1 cellular context compared by ENCODE assay signal in the genomic region with DNA sequence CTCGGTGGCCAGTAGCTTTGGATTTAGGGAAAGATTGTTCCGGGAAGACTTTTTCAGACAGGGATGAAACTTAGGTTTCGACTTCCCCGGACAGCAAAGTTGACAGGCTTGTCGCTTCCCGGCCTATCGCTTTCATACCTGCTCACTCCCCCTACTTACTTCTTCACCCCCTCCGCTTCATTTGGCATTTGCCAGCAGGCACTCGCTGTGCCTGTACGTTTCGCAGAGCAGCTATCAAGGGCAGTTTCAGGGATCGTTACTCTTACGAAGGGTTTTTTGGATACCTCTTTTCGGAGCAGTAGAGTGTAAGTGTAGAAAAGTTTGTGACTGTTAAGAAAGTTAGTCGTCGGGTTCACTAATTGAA.
TF ChIP-seq lines count a peak whose summit lies in the region.

No MANE protein-coding gene starts in this region.

TF ChIP-seq in HepG2, 621 proteins besides CTCF, POLR2A, EP300 and RAD21:
- no peak for TF ChIP-seq FUBP1 (CRISPR knock-in tag; IDR thresholded peaks at IDR 0.05; ENCODE audit: borderline replicate concordance)
- TF ChIP-seq MIXL1 (CRISPR knock-in tag; IDR thresholded peaks at IDR 0.05): no peak
- TF ChIP-seq CBX5 (CRISPR knock-in tag; IDR thresholded peaks at IDR 0.05; ENCODE audit: borderline replicate concordance): no peak
- 0 out of 2 replicates have a peak, but pooled peaks have one; percentile 4 for TF ChIP-seq KDM4B (CRISPR knock-in tag; IDR thresholded peaks at IDR 0.05)
- no peak for TF ChIP-seq ZSCAN20 (CRISPR knock-in tag; IDR thresholded peaks at IDR 0.05; ENCODE audit: borderline replicate concordance)
- TF ChIP-seq SIN3A (IDR thresholded peaks at IDR 0.05; ENCODE audit: borderline replicate concordance, low read depth, low read length): no peak; the same call in 1 of the 2 replicates
- TF ChIP-seq, protein P1, sequence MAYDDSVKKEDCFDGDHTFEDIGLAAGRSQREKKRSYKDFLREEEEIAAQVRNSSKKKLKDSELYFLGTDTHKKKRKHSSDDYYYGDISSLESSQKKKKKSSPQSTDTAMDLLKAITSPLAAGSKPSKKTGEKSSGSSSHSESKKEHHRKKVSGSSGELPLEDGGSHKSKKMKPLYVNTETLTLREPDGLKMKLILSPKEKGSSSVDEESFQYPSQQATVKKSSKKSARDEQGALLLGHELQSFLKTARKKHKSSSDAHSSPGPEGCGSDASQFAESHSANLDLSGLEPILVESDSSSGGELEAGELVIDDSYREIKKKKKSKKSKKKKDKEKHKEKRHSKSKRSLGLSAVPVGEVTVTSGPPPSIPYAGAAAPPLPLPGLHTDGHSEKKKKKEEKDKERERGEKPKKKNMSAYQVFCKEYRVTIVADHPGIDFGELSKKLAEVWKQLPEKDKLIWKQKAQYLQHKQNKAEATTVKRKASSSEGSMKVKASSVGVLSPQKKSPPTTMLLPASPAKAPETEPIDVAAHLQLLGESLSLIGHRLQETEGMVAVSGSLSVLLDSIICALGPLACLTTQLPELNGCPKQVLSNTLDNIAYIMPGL (CRISPR knock-in tag; IDR thresholded peaks at IDR 0.05; ENCODE audit: borderline replicate concordance in 1 of 2, low read depth in 1 of 2): 0 out of 4 replicates have a peak, but pooled peaks of 1 of the 2 experiments have one; percentile 7
- TF ChIP-seq ZNF292 (CRISPR knock-in tag; IDR thresholded peaks at IDR 0.05; ENCODE audit: borderline replicate concordance, low read depth): 0 out of 2 replicates have a peak, but pooled peaks have one; percentile 18
- no peak for TF ChIP-seq ZNF225 (CRISPR knock-in tag; IDR thresholded peaks at IDR 0.05)
- TF ChIP-seq ZNF777 (CRISPR knock-in tag; IDR thresholded peaks at IDR 0.05): 0 out of 2 replicates have a peak, but pooled peaks have one; percentile 11
- TF ChIP-seq ZNF275 (CRISPR knock-in tag; IDR thresholded peaks at IDR 0.05; ENCODE audit: borderline replicate concordance): no peak
- peak; percentile 19; the same call in 1 of the 2 replicates for TF ChIP-seq TGIF2 (CRISPR knock-in tag; IDR thresholded peaks at IDR 0.05)
- TF ChIP-seq KMT2A (CRISPR knock-in tag; IDR thresholded peaks at IDR 0.05): peak; percentile 6; the same call in 1 of the 2 replicates
- no peak for TF ChIP-seq SSRP1 (CRISPR knock-in tag; IDR thresholded peaks at IDR 0.05)
- no peak for TF ChIP-seq POLR2G (IDR thresholded peaks at IDR 0.05; ENCODE audit: low read depth, low read length)
- no peak for TF ChIP-seq ZFX (CRISPR knock-in tag; IDR thresholded peaks at IDR 0.05; ENCODE audit: low read depth)
- no peak for TF ChIP-seq MAFG (CRISPR knock-in tag; IDR thresholded peaks at IDR 0.05)
- no peak for TF ChIP-seq SRSF4 (IDR thresholded peaks at IDR 0.05; ENCODE audit: low read depth, low read length, poor library complexity, severe bottlenecking)
- TF ChIP-seq ZNF841 (CRISPR knock-in tag; IDR thresholded peaks at IDR 0.05; ENCODE audit: borderline replicate concordance): no peak
- TF ChIP-seq SNAPC4 (CRISPR knock-in tag; IDR thresholded peaks at IDR 0.05): no peak
- TF ChIP-seq ZMYM3 (CRISPR knock-in tag; IDR thresholded peaks at IDR 0.05): no peak
- TF ChIP-seq NFIC (IDR thresholded peaks at IDR 0.05; ENCODE audit: low read length): no peak
- TF ChIP-seq, protein P2, sequence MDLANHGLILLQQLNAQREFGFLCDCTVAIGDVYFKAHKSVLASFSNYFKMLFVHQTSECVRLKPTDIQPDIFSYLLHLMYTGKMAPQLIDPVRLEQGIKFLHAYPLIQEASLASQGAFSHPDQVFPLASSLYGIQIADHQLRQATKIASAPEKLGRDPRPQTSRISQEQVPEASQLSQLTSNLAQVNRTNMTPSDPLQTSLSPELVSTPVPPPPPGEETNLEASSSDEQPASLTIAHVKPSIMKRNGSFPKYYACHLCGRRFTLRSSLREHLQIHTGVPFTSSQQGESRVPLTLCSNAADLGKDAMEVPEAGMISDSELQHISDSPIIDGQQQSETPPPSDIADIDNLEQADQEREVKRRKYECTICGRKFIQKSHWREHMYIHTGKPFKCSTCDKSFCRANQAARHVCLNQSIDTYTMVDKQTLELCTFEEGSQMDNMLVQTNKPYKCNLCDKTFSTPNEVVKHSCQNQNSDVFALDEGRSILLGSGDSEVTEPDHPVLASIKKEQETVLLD (CRISPR knock-in tag; IDR thresholded peaks at IDR 0.05; ENCODE audit: low read depth): no peak
TF ChIP-seq in HepG2: peak in this region for 6.
